8 cellular contexts compared by ENCODE assay signal in genomic region chr16:2532494-2533141, GRCh38. TPM values are rescaled to one million over a fixed set of nuclear protein-coding genes. Genes with fewer than 3 reads are reported as not detected.
DNase-seq lines count a peak whose midpoint lies in the region; ATAC-seq and TF ChIP-seq lines count a peak whose summit lies in the region.

No MANE protein-coding gene starts in this region.

- H3K9me2 ChIP-seq in HCT116 (ENCODE audit: insufficient read depth) = no peaks in the 10 kb centered on the region
- H3K9me2 ChIP-seq in OCI-LY1 (ENCODE audit: low read depth, low read length) = no peaks in the 10 kb centered on the region

- H3K9me3 ChIP-seq in HCT116 (ENCODE audit: control insufficient read depth in 1 of 2, insufficient read depth in 1 of 2, low read depth in 1 of 2, low read length in 2 of 2) (no peaks in the 10 kb centered on the region), OCI-LY1 (ENCODE audit: low read length) (no peaks in the 10 kb centered on the region), gastroesophageal sphincter (no peaks in the 10 kb centered on the region), neutrophil (no peaks in the 10 kb centered on the region), uterus (no peaks in the 10 kb centered on the region)

- intact Hi-C loops in HCT116 (cut with micrococcal nuclease) = no loop called here
- intact Hi-C loops in uterus (cut with DNase I; ENCODE audit: low total_unique reads) = no loop called here

- CTCF ChIA-PET in HCT116 (lab: Charles Lee) = no interaction called here

- H3K79me2 ChIP-seq in HCT116 (ENCODE audit: insufficient read depth, low read length) (no peaks in the 10 kb centered on the region), OCI-LY1 (ENCODE audit: insufficient read depth, low read length) (no peaks in the 10 kb centered on the region)

- peaks cover 3 to 14% of the 10 kb centered on the region in 2 experiments; a peak in 2 of 4 replicates for H3K36me3 ChIP-seq in HCT116 (ENCODE audit: control insufficient read depth in 1 of 2, insufficient read depth in 2 of 2, low read length in 2 of 2)
- H3K36me3 ChIP-seq in OCI-LY1 (ENCODE audit: insufficient read depth, low read length) = peaks cover 18% of the 10 kb centered on the region; the same call in 1 of the 2 replicates
- H3K36me3 ChIP-seq in gastroesophageal sphincter = peaks cover 0 to 28% of the 10 kb centered on the region in 2 donors
- H3K36me3 ChIP-seq in neutrophil = peaks cover 33% of the 10 kb centered on the region
- no peaks in the 10 kb centered on the region for H3K36me3 ChIP-seq in uterus

- 5 to 10% methylated on average over 4 to 25 of the region's 37 CpGs for WGBS in gastroesophageal sphincter (ENCODE audit: low coverage in 1 of 2), 2 donors

- RAD21 ChIA-PET in HCT116 (lab: Charles Lee; ENCODE audit: low non-redundant PET in 1 of 2, low total read pairs in 2 of 2, uncharacterized antibody in 2 of 2, unreplicated experiment in 2 of 2) = no interaction called here

- peak overlapping the region; percentile 97 for H3K4me2 ChIP-seq in HCT116 (ENCODE audit: low read length)
- peak overlapping the region; percentile 74 for H3K4me2 ChIP-seq in OCI-LY1 (ENCODE audit: low read length)

- no peak for TF ChIP-seq POLR2A in HCT116 (IDR thresholded peaks at IDR 0.05; ENCODE audit: borderline replicate concordance, extremely low read depth, insufficient read depth, insufficient read length)
- TF ChIP-seq POLR2A in gastroesophageal sphincter (IDR thresholded peaks at IDR 0.05) = peak in 1 of 2 donors; percentile 34
- TF ChIP-seq POLR2A in uterus (IDR thresholded peaks at IDR 0.05) = no peak

- H3K9ac ChIP-seq in HCT116 (ENCODE audit: low read length) = peak overlapping the region; percentile 86
- H3K9ac ChIP-seq in OCI-LY1 (ENCODE audit: low read length) = peak overlapping the region; percentile 68

- POLR2A ChIA-PET in HCT116 (lab: Charles Lee) = interaction anchor here (1.4 kb wide), 1 partner anchor 12 kb away, joined by 6 read pairs; the partner anchor contains the start of gene AMDHD2

- TF ChIP-seq EP300 in gastroesophageal sphincter (IDR thresholded peaks at IDR 0.05) = no peak

- H3K27ac ChIP-seq in HCT116 (ENCODE audit: low read depth, low read length) (peak overlapping the region; percentile 93), OCI-LY1 (ENCODE audit: low read depth, low read length, poor library complexity, severe bottlenecking) (peak overlapping the region; percentile 83), gastroesophageal sphincter (peak overlapping the region; percentile 93 to 99 (median 96)), neutrophil (peak overlapping the region; percentile 97), uterus (peak overlapping the region; percentile 92 to 96)

- H3K4me1 ChIP-seq in HCT116 (ENCODE audit: control insufficient read depth in 1 of 2, insufficient read depth in 2 of 2, low read length in 2 of 2) = peaks cover 12 to 47% of the 10 kb centered on the region in 2 experiments
- peaks cover 15% of the 10 kb centered on the region for H3K4me1 ChIP-seq in OCI-LY1 (ENCODE audit: insufficient read depth, low read length, severe bottlenecking)
- H3K4me1 ChIP-seq in gastroesophageal sphincter = peaks cover 0 to 38% (median 6%) of the 10 kb centered on the region in 3 donors
- peaks cover 43 to 49% of the 10 kb centered on the region in 2 experiments for H3K4me1 ChIP-seq in neutrophil (ENCODE audit: control insufficient read depth in 1 of 2, insufficient read depth in 1 of 2, low read depth in 1 of 2, low read length in 1 of 2)
- H3K4me1 ChIP-seq in uterus = no peaks in the 10 kb centered on the region

- BruUV-seq in HCT116 (replicated peaks; lab: Mats Ljungman, UMichigan) = TSS peak; percentile 58

- ATAC-seq in HCT116 (peak; percentile 52), gastroesophageal sphincter (peak; percentile 35), GM18861 (IDR thresholded peaks at IDR 0.05; ENCODE audit: unreplicated experiment) (no peak)

- DNase-seq in Ammon's horn (ENCODE audit: low spot score) = peak; percentile 64
- peak; percentile 64 for DNase-seq in HCT116 (ENCODE audit: low read depth, low spot score)
- DNase-seq in activated gamma-delta T cell treated with anti-CD3 and anti-CD28 coated beads, Interleukin-2, amount 50 U/mL, for 16 hours (ENCODE audit: low read depth) = peak; percentile 28
- peak; percentile 73 to 84 for DNase-seq in uterus

- H2AFZ ChIP-seq in HCT116 (ENCODE audit: low read depth, low read length, poor library complexity, severe bottlenecking) (no peak overlapping the region), OCI-LY1 (ENCODE audit: low read length) (no peak overlapping the region)

- no peak for TF ChIP-seq RAD21 in HCT116 (IDR thresholded peaks at IDR 0.05; ENCODE audit: low read depth)

- peak overlapping the region; percentile 53 to 67 for H3K4me3 ChIP-seq in HCT116 (replicated peaks in 1 of 2; ENCODE audit: low read depth in 1 of 2, low read length in 2 of 2)
- peak overlapping the region; percentile 61 for H3K4me3 ChIP-seq in OCI-LY1 (ENCODE audit: low read depth, low read length, poor library complexity, severe bottlenecking)
- H3K4me3 ChIP-seq in gastroesophageal sphincter = peak overlapping the region; percentile 68 to 77
- H3K4me3 ChIP-seq in neutrophil (ENCODE audit: low read depth in 1 of 2, low read length in 1 of 2) = peak overlapping the region; percentile 66 to 81
- peak overlapping the region; percentile 64 to 76 for H3K4me3 ChIP-seq in uterus

- H4K20me1 ChIP-seq in HCT116 (ENCODE audit: insufficient read depth) = no peaks in the 10 kb centered on the region
- H4K20me1 ChIP-seq in OCI-LY1 (ENCODE audit: insufficient read depth, low read length) = no peaks in the 10 kb centered on the region

- H3F3A ChIP-seq in OCI-LY1 (ENCODE audit: insufficient read depth, low read length) = no peaks in the 10 kb centered on the region

- TF ChIP-seq CTCF in HCT116 (IDR thresholded peaks at IDR 0.05 in 2 of 3, conservative IDR thresholded peaks at IDR 0.05 in 1 of 3; ENCODE audit: borderline replicate concordance in 1 of 3, insufficient read depth in 1 of 3, low read depth in 2 of 3, low read length in 2 of 3) = no peak
- TF ChIP-seq CTCF in OCI-LY1 (IDR thresholded peaks at IDR 0.05; ENCODE audit: low read length) = no peak
- no peak for TF ChIP-seq CTCF in gastroesophageal sphincter (IDR thresholded peaks at IDR 0.05)
- TF ChIP-seq CTCF in neutrophil (IDR thresholded peaks at IDR 0.05) = no peak
- peak in 1 of 4 experiments; percentile 14 for TF ChIP-seq CTCF in uterus (IDR thresholded peaks at IDR 0.05)

- no peaks in the 10 kb centered on the region for H3K27me3 ChIP-seq in HCT116 (ENCODE audit: insufficient read depth, low read length)
- H3K27me3 ChIP-seq in OCI-LY1 (ENCODE audit: insufficient read depth, low read length) = no peaks in the 10 kb centered on the region
- H3K27me3 ChIP-seq in gastroesophageal sphincter = no peaks in the 10 kb centered on the region
- no peaks in the 10 kb centered on the region for H3K27me3 ChIP-seq in neutrophil
- H3K27me3 ChIP-seq in uterus = no peaks in the 10 kb centered on the region

TF ChIP-seq in HCT116, 20 proteins besides CTCF, POLR2A, EP300 and RAD21 (continues in another document):
- TF ChIP-seq, protein P1, sequence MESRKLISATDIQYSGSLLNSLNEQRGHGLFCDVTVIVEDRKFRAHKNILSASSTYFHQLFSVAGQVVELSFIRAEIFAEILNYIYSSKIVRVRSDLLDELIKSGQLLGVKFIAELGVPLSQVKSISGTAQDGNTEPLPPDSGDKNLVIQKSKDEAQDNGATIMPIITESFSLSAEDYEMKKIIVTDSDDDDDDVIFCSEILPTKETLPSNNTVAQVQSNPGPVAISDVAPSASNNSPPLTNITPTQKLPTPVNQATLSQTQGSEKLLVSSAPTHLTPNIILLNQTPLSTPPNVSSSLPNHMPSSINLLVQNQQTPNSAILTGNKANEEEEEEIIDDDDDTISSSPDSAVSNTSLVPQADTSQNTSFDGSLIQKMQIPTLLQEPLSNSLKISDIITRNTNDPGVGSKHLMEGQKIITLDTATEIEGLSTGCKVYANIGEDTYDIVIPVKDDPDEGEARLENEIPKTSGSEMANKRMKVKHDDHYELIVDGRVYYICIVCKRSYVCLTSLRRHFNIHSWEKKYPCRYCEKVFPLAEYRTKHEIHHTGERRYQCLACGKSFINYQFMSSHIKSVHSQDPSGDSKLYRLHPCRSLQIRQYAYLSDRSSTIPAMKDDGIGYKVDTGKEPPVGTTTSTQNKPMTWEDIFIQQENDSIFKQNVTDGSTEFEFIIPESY (IDR thresholded peaks at IDR 0.05; ENCODE audit: extremely low read depth, insufficient replicate concordance, low read length) = no peak

RNA-seq across cellular contexts. Expression of gene CEMP1, which starts 1.4 kb away (rescaled TPM):
- 0.32 TPM for total RNA-seq in HCT116 (2021; ENCODE audit: unreplicated experiment)
- polyA plus RNA-seq in HCT116 (2012) = 2.0 and 3.8 TPM in 2 replicates
- total RNA-seq in gastroesophageal sphincter = under 1 TPM in 1 of 4 donors, not detected in 3; 0.40 TPM
- 1 to 10 TPM in 1 of 4 donors, under 1 TPM in 1, not detected in 2; 0.46 to 3.3 TPM for total RNA-seq in uterus

RNA-seq across cellular contexts. Expression of gene PDPK1, which starts 5.2 kb away (rescaled TPM):
- total RNA-seq in HCT116 (2021; ENCODE audit: unreplicated experiment) = 36.1 TPM
- polyA plus RNA-seq in HCT116 (2012) = 12.3 and 20.8 TPM in 2 replicates
- total RNA-seq in gastroesophageal sphincter = 10 to 100 TPM; 30.8 to 43.1 (median 36.5) TPM
- 10 to 100 TPM; 11.0 to 66.2 (median 23.9) TPM for total RNA-seq in uterus

RNA-seq across cellular contexts. Expression of gene AMDHD2, which starts 12.4 kb away (rescaled TPM):
- 42.9 TPM for total RNA-seq in HCT116 (2021; ENCODE audit: unreplicated experiment)
- polyA plus RNA-seq in HCT116 (2012) = 12.6 and 16.4 TPM in 2 replicates
- 10 to 100 TPM; 14.0 to 29.1 (median 23.4) TPM for total RNA-seq in gastroesophageal sphincter
- 10 to 100 TPM in 3 of 4 donors, 1 to 10 TPM in 1; 7.9 to 36.5 (median 22.0) TPM for total RNA-seq in uterus

RNA-seq across cellular contexts. Expression of gene ATP6V0C, which starts 18.9 kb away (rescaled TPM):
- total RNA-seq in HCT116 (2021; ENCODE audit: unreplicated experiment) = 187 TPM
- 186 and 193 TPM in 2 replicates for polyA plus RNA-seq in HCT116 (2012)
- 10 to 100 TPM; 37.5 to 62.2 (median 50.9) TPM for total RNA-seq in gastroesophageal sphincter
- total RNA-seq in uterus = 100 to 1,000 TPM in 1 of 4 donors, 10 to 100 TPM in 3; 14.3 to 126 (median 41.4) TPM

RNA-seq across cellular contexts. Expression of gene TBC1D24, which starts 57.7 kb away (rescaled TPM):
- total RNA-seq in HCT116 (2021; ENCODE audit: unreplicated experiment) (24.6 TPM), gastroesophageal sphincter (10 to 100 TPM in 3 of 4 donors, 1 to 10 TPM in 1; 6.2 to 18.4 (median 14.2) TPM), uterus (10 to 100 TPM in 1 of 4 donors, 1 to 10 TPM in 2, under 1 TPM in 1; 0.59 to 21.6 (median 4.6) TPM)
- 8.2 and 8.4 TPM in 2 replicates for polyA plus RNA-seq in HCT116 (2012)

Comparison
In these comparisons a context has a peak if more than half of its experiments do, and no peak if none do; other contexts are left out.
1. DNase-seq: peak in every context shown above with its lines; median percentile 78 in uterus; 64 in Ammon's horn; 64 in HCT116; 28 in activated gamma-delta T cell treated with anti-CD3 and anti-CD28 coated beads, Interleukin-2, amount 50 U/mL, for 16 hours.